Comparison of ENCODE assay signal across 15 cellular contexts in genomic region chr10:124547651-124548168, GRCh38.
DNase-seq lines count a peak whose midpoint lies in the region; ATAC-seq and TF ChIP-seq lines count a peak whose summit lies in the region.
"Had no signal": no experiment of that assay in that cellular context is flagged by ENCODE, and none has a peak within 500 bp of the region (broad histone marks: within the 10 kb centered on the region; RNA-seq: fewer than 3 reads in every experiment).

No MANE protein-coding gene starts in this region.

- TF ChIP-seq CTCF in OCI-LY1 (IDR thresholded peaks at IDR 0.05; ENCODE audit: low read length) (no peak), body of pancreas (IDR thresholded peaks at IDR 0.05) (no peak), right lobe of liver (IDR thresholded peaks at IDR 0.05) (no peak)

- H3K79me2 ChIP-seq in OCI-LY1 (ENCODE audit: insufficient read depth, low read length) = no peaks in the 10 kb centered on the region

- no peaks in the 10 kb centered on the region for H3K36me3 Mint-ChIP-seq in stimulated activated naive B cell treated with anti-CD40 and anti-IgM and Interleukin-4, amounts not matched to agents 10 μg/mL and 1 μg/mL and 100 μg/mL, for 72 hours

- peak overlapping the region; percentile 49 for H3K27ac Mint-ChIP-seq in stimulated activated naive B cell treated with anti-CD40 and anti-IgM and Interleukin-4, amounts not matched to agents 10 μg/mL and 1 μg/mL and 100 μg/mL, for 72 hours
- H3K27ac Mint-ChIP-seq: T-helper 1 cell treated with Interleukin-12 subunit alpha and Interleukin-12 subunit beta and Interleukin-4 antibody, amounts not matched to agents 30 μg/mL and 1 μg/mL, for 36 hours had no signal

- no peak overlapping the region for H2AFZ ChIP-seq in OCI-LY1 (ENCODE audit: low read length)

- no peak for TF ChIP-seq POLR2A in body of pancreas (IDR thresholded peaks at IDR 0.05)
- TF ChIP-seq POLR2A in right lobe of liver (IDR thresholded peaks at IDR 0.05) = no peak

- H3K36me3 ChIP-seq in OCI-LY1 (ENCODE audit: insufficient read depth, low read length) (no peaks in the 10 kb centered on the region), body of pancreas (replicated peaks in 1 of 2; ENCODE audit: insufficient read depth in 1 of 2, low read depth in 2 of 2) (no peaks in the 10 kb centered on the region), right lobe of liver (no peaks in the 10 kb centered on the region)
- H3K36me3 ChIP-seq: neutrophil, transverse colon had no signal

- ATAC-seq in body of pancreas (peak; percentile 42), right lobe of liver (peak; percentile 79 to 97 (median 87))
- no peak for ATAC-seq in stimulated activated naive B cell treated with anti-CD40 and anti-IgM and Interleukin-4, amounts not matched to agents 10 μg/mL and 1 μg/mL and 100 μg/mL, for 72 hours (replicated peaks)

- H3K9ac ChIP-seq in OCI-LY1 (ENCODE audit: low read length) = peak overlapping the region; percentile 71

- H3K4me1 Mint-ChIP-seq in stimulated activated naive B cell treated with anti-CD40 and anti-IgM and Interleukin-4, amounts not matched to agents 10 μg/mL and 1 μg/mL and 100 μg/mL, for 72 hours = peaks cover 66 to 98% of the 10 kb centered on the region in 2 donors

- H3F3A ChIP-seq in OCI-LY1 (ENCODE audit: insufficient read depth, low read length) = no peaks in the 10 kb centered on the region

- H3K4me3 Mint-ChIP-seq in stimulated activated naive B cell treated with anti-CD40 and anti-IgM and Interleukin-4, amounts not matched to agents 10 μg/mL and 1 μg/mL and 100 μg/mL, for 72 hours = peak overlapping the region; percentile 17 to 48
- H3K4me3 Mint-ChIP-seq: T-helper 1 cell treated with Interleukin-12 subunit alpha and Interleukin-12 subunit beta and Interleukin-4 antibody, amounts not matched to agents 30 μg/mL and 1 μg/mL, for 36 hours had no signal

- H3K4me1 ChIP-seq in OCI-LY1 (ENCODE audit: insufficient read depth, low read length, severe bottlenecking) (peaks cover 85% of the 10 kb centered on the region), body of pancreas (no peaks in the 10 kb centered on the region), right lobe of liver (peaks cover 0 to 12% (median 0%) of the 10 kb centered on the region in 4 donors)

- H3K4me3 ChIP-seq in OCI-LY1 (ENCODE audit: low read depth, low read length, poor library complexity, severe bottlenecking) = peak overlapping the region; percentile 57
- no peak overlapping the region for H3K4me3 ChIP-seq in body of pancreas
- H3K4me3 ChIP-seq in right lobe of liver = no peak overlapping the region
- H3K4me3 ChIP-seq: transverse colon had no signal

- H3K4me2 ChIP-seq in OCI-LY1 (ENCODE audit: low read length) = peak overlapping the region; percentile 67

- H4K20me1 ChIP-seq in OCI-LY1 (ENCODE audit: insufficient read depth, low read length) = no peaks in the 10 kb centered on the region

- peak overlapping the region; percentile 89 for H3K27ac ChIP-seq in OCI-LY1 (ENCODE audit: low read depth, low read length, poor library complexity, severe bottlenecking)
- H3K27ac ChIP-seq in body of pancreas = no peak overlapping the region
- peak overlapping the region in 1 of 3 donors; percentile 29 for H3K27ac ChIP-seq in right lobe of liver
- H3K27ac ChIP-seq: C4-2B, neutrophil, transverse colon had no signal

- DNase-seq in body of pancreas = no peak
- DNase-seq in right lobe of liver = peak in 2 of 3 donors; percentile 61 to 78
- no peak for DNase-seq in stimulated activated naive B cell treated with anti-CD40 and anti-IgM and Interleukin-4, amounts not matched to agents 10 μg/mL and 1 μg/mL and 100 μg/mL, for 72 hours
- no peak for DNase-seq in NCI-H526 (lab: John Stamatoyannopoulos, UW)
- DNase-seq in GM03348 (ENCODE audit: low spot score) = no peak
- no peak for DNase-seq in activated CD4-positive, alpha-beta T cell treated with anti-CD3 and anti-CD28 coated beads, Interleukin-2, amount 50 U/mL, for 1 hour
- DNase-seq: activated gamma-delta T cell; cortex of kidney; DMS53; NK-92 treated with Interleukin-12 subunit alpha and Interleukin-12 subunit beta, amount 100 ng/mL, for 24 hours; transverse colon had no signal

- intact Hi-C loops in body of pancreas (cut with DNase I) = no loop called here
- intact Hi-C loops in right lobe of liver (cut with DNase I) = loop anchor here in 1 of 2 donors (10.0 kb wide), 1 partner anchor 197 kb away; the partner anchor contains the start of gene FAM53B

- no peaks in the 10 kb centered on the region for H3K9me2 ChIP-seq in OCI-LY1 (ENCODE audit: low read depth, low read length)

- H3K27me3 ChIP-seq in OCI-LY1 (ENCODE audit: insufficient read depth, low read length) (no peaks in the 10 kb centered on the region), body of pancreas (no peaks in the 10 kb centered on the region), right lobe of liver (no peaks in the 10 kb centered on the region)
- H3K27me3 ChIP-seq: transverse colon had no signal

- H3K9me3 ChIP-seq in OCI-LY1 (ENCODE audit: low read length) = no peaks in the 10 kb centered on the region
- H3K9me3 ChIP-seq in body of pancreas = no peaks in the 10 kb centered on the region
- H3K9me3 ChIP-seq in right lobe of liver = no peaks in the 10 kb centered on the region
- H3K9me3 ChIP-seq: neutrophil, transverse colon had no signal

- H3K9me3 Mint-ChIP-seq in stimulated activated naive B cell treated with anti-CD40 and anti-IgM and Interleukin-4, amounts not matched to agents 10 μg/mL and 1 μg/mL and 100 μg/mL, for 72 hours = no peaks in the 10 kb centered on the region
- H3K9me3 Mint-ChIP-seq: T-helper 1 cell treated with Interleukin-12 subunit alpha and Interleukin-12 subunit beta and Interleukin-4 antibody, amounts not matched to agents 30 μg/mL and 1 μg/mL, for 36 hours had no signal

- WGBS in body of pancreas, 2 donors = 71 to 93% methylated on average over 3 to 13 of the region's 13 CpGs
- WGBS in right lobe of liver (ENCODE audit: insufficient coverage, low coverage, low lambda C conversion rate, missing lambda C conversion rate) = 5% methylated on average over 4 of the region's 13 CpGs

- H3K27me3 Mint-ChIP-seq in stimulated activated naive B cell treated with anti-CD40 and anti-IgM and Interleukin-4, amounts not matched to agents 10 μg/mL and 1 μg/mL and 100 μg/mL, for 72 hours = no peaks in the 10 kb centered on the region

Comparison
In these comparisons a context has a peak if more than half of its experiments do, and no peak if none do; other contexts are left out.
1. ATAC-seq: peak in body of pancreas (single experiment) and right lobe of liver (4 of 4); none in stimulated activated naive B cell treated with anti-CD40 and anti-IgM and Interleukin-4, amounts not matched to agents 10 μg/mL and 1 μg/mL and 100 μg/mL, for 72 hours (0 of 2).
2. DNase-seq: peak in right lobe of liver (2 of 3); none in body of pancreas (0 of 4), stimulated activated naive B cell treated with anti-CD40 and anti-IgM and Interleukin-4, amounts not matched to agents 10 μg/mL and 1 μg/mL and 100 μg/mL, for 72 hours (single experiment), NCI-H526 (0 of 2), GM03348 (single experiment) and activated CD4-positive, alpha-beta T cell treated with anti-CD3 and anti-CD28 coated beads, Interleukin-2, amount 50 U/mL, for 1 hour (single experiment).